In the genomic region with DNA sequence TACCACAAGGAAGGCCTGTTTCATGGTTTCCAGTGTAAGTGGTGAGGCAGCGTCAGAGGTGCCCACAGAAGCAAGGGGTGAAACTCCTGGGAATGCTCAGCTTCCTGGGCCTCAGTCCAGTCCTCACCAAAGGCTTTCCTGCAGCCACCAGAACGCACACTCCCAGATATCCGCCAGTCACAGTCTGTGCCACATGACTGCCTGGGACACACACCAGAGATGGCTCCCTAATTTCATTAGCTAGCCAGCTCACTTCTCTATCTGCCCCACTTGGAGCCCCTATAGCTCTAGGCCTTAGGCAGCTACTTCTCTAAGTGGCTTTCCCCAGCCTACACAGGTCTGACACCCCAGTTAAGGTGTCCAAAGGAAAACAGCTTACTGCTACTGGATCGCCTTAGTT, we compare ENCODE assay signal across 16 cellular contexts.
DNase-seq lines count a peak whose midpoint lies in the region; ATAC-seq and TF ChIP-seq lines count a peak whose summit lies in the region.
"Had no signal": no experiment of that assay in that cellular context is flagged by ENCODE, and none has a peak within 500 bp of the region (broad histone marks: within the 10 kb centered on the region; RNA-seq: fewer than 3 reads in every experiment).

No MANE protein-coding gene starts in this region.

- H3F3A ChIP-seq in PC-3 (ENCODE audit: low read length, unreplicated experiment): peaks cover 8% of the 10 kb centered on the region

- peak overlapping the region; percentile 45 for H3K27ac Mint-ChIP-seq in activated CD4-positive, alpha-beta T cell treated with anti-CD3 and anti-CD28 coated beads, Interleukin-2, amount 10 ng/mL, durations not matched to agents 24 days and 14 days
- no peak overlapping the region for H3K27ac Mint-ChIP-seq in activated CD4-positive, alpha-beta T cell treated with anti-CD3 and anti-CD28 coated beads, Interleukin-2, amount 10 ng/mL, durations not matched to agents 7 days and 5 days

- CTCF ChIA-PET in activated CD4-positive, alpha-beta T cell treated with anti-CD3 and anti-CD28 coated beads, Interleukin-2, amount 10 ng/mL, durations not matched to agents 7 days and 5 days (lab: Charles Lee): interaction anchor here (0.7 to 1.4 kb wide), 2 partner anchors 16 to 21 kb away, joined by 3 to 4 read pairs; no protein-coding TSS in a partner anchor
- CTCF ChIA-PET in PC-3 (lab: Charles Lee): no interaction called here

- H4K8ac ChIP-seq in trophoblast cell (ENCODE audit: low read depth, low read length): no peak overlapping the region

- peaks cover 59% of the 10 kb centered on the region for H3K36me3 Mint-ChIP-seq in activated CD4-positive, alpha-beta T cell treated with anti-CD3 and anti-CD28 coated beads, Interleukin-2, amount 10 ng/mL, durations not matched to agents 24 days and 14 days (ENCODE audit: low read depth)
- peaks cover 61% of the 10 kb centered on the region for H3K36me3 Mint-ChIP-seq in activated CD4-positive, alpha-beta T cell treated with anti-CD3 and anti-CD28 coated beads, Interleukin-2, amount 10 ng/mL, durations not matched to agents 7 days and 5 days (ENCODE audit: low read depth)

- no peaks in the 10 kb centered on the region for H3K27me3 ChIP-seq in PC-3 (ENCODE audit: low read length)
- no peaks in the 10 kb centered on the region for H3K27me3 ChIP-seq in trophoblast cell (ENCODE audit: insufficient read depth, low read length)
- H3K27me3 ChIP-seq: right lobe of liver, tibial artery had no signal

- H3K36me3 ChIP-seq in PC-3 (ENCODE audit: low read depth, low read length): peaks cover 14% of the 10 kb centered on the region; the same call in 1 of the 2 replicates
- H3K36me3 ChIP-seq in trophoblast cell (ENCODE audit: control insufficient read depth in 1 of 2, insufficient read depth in 2 of 2, low read length in 2 of 2): peaks cover 9% of the 10 kb centered on the region in 2 experiments

- no peaks in the 10 kb centered on the region for H3K9me2 ChIP-seq in PC-3 (replicated peaks; ENCODE audit: low read length)

- intact Hi-C loops in activated CD4-positive, alpha-beta T cell treated with anti-CD3 and anti-CD28 coated beads, Interleukin-2, amount 10 ng/mL, durations not matched to agents 24 days and 14 days (cut with micrococcal nuclease): no loop called here
- intact Hi-C loops in PC-3 (cut with micrococcal nuclease): loop anchor here (5.0 kb wide), 1 partner anchor 113 kb away; no protein-coding TSS in a partner anchor

- no peaks in the 10 kb centered on the region for H3K27me3 Mint-ChIP-seq in activated CD4-positive, alpha-beta T cell treated with anti-CD3 and anti-CD28 coated beads, Interleukin-2, amount 10 ng/mL, durations not matched to agents 24 days and 14 days
- H3K27me3 Mint-ChIP-seq in activated CD4-positive, alpha-beta T cell treated with anti-CD3 and anti-CD28 coated beads, Interleukin-2, amount 10 ng/mL, durations not matched to agents 7 days and 5 days: no peaks in the 10 kb centered on the region

- ATAC-seq in PC-3 (no peak), HG03025 (IDR thresholded peaks at IDR 0.05; ENCODE audit: low FRiP score, unreplicated experiment) (no peak), HG03469 (IDR thresholded peaks at IDR 0.05; ENCODE audit: unreplicated experiment) (no peak)
- ATAC-seq: right lobe of liver had no signal

- H2BK12ac ChIP-seq in trophoblast cell (ENCODE audit: low read length): peak overlapping the region; percentile 8

- no peak overlapping the region for H2BK120ac ChIP-seq in trophoblast cell (ENCODE audit: insufficient read depth, low read length, poor library complexity)

- no peaks in the 10 kb centered on the region for H3K79me1 ChIP-seq in trophoblast cell (ENCODE audit: low read length)

- DNase-seq in activated CD4-positive, alpha-beta T cell treated with anti-CD3 and anti-CD28 coated beads, Interleukin-2, amount 10 ng/mL, durations not matched to agents 24 days and 14 days: no peak
- DNase-seq in activated CD4-positive, alpha-beta T cell treated with anti-CD3 and anti-CD28 coated beads, Interleukin-2, amount 10 ng/mL, durations not matched to agents 7 days and 5 days: no peak
- DNase-seq in PC-3: no peak
- no peak for DNase-seq in epithelial cell of prostate (ENCODE audit: low read depth, low spot score)
- DNase-seq in trophoblast cell: no peak
- no peak for DNase-seq in mucosa of gallbladder (ENCODE audit: low spot score)
- DNase-seq: central memory CD4-positive, alpha-beta T cell; effector memory CD4-positive, alpha-beta T cell; NCI-H1694 treated with DMSO at 0.1 percent for 48 hours; NCI-H510A treated with DMSO at 0.1 percent for 48 hours; right lobe of liver; stimulated activated CD4-positive, alpha-beta T cell treated with anti-CD3 and anti-CD28 coated beads, Interleukin-1b, Interleukin-23, amount 100 ng/mL, for 48 hours; tibial artery; WERI-Rb-1 had no signal

- H4K91ac ChIP-seq in trophoblast cell (ENCODE audit: low read depth, low read length): no peak overlapping the region

- H3K14ac ChIP-seq in trophoblast cell (ENCODE audit: low read length): peak overlapping the region; percentile 13

- no peak for TF ChIP-seq CTCF in PC-3 (conservative IDR thresholded peaks at IDR 0.05; ENCODE audit: low read depth, low read length)

- peaks cover 32% of the 10 kb centered on the region for H3K4me1 ChIP-seq in PC-3 (ENCODE audit: insufficient read depth, low read length)
- H3K4me1 ChIP-seq in trophoblast cell (ENCODE audit: control insufficient read depth in 1 of 2, insufficient read depth in 2 of 2, low read length in 2 of 2): peaks cover 0 to 3% of the 10 kb centered on the region in 2 experiments
- H3K4me1 ChIP-seq: tibial artery had no signal

- no CpG with 5 or more reads among the region's 4 CpGs for whole genome bisulfite sequencing in trophoblast cell (ENCODE audit: extremely low coverage, insufficient coverage, insufficient read length)

- no peak overlapping the region for H3K4me3 Mint-ChIP-seq in activated CD4-positive, alpha-beta T cell treated with anti-CD3 and anti-CD28 coated beads, Interleukin-2, amount 10 ng/mL, durations not matched to agents 24 days and 14 days
- H3K4me3 Mint-ChIP-seq in activated CD4-positive, alpha-beta T cell treated with anti-CD3 and anti-CD28 coated beads, Interleukin-2, amount 10 ng/mL, durations not matched to agents 7 days and 5 days: no peak overlapping the region

- no peak overlapping the region for H2AFZ ChIP-seq in PC-3 (ENCODE audit: low read length)
- H2AFZ ChIP-seq in trophoblast cell (ENCODE audit: insufficient read depth, low read length, poor library complexity): no peak overlapping the region

- no peak overlapping the region for H2BK5ac ChIP-seq in trophoblast cell (ENCODE audit: low read depth, low read length, poor library complexity)

- H3K79me2 ChIP-seq in PC-3 (ENCODE audit: low read length): no peaks in the 10 kb centered on the region
- no peaks in the 10 kb centered on the region for H3K79me2 ChIP-seq in trophoblast cell (ENCODE audit: control insufficient read depth, insufficient read depth, low read length, poor library complexity)

- H3K4me3 ChIP-seq in PC-3 (ENCODE audit: low read length): no peak overlapping the region
- H3K4me3 ChIP-seq in trophoblast cell (ENCODE audit: low read depth, low read length): no peak overlapping the region
- H3K4me3 ChIP-seq: right lobe of liver, tibial artery had no signal

- H3K18ac ChIP-seq in trophoblast cell (ENCODE audit: low read length): no peak overlapping the region

- peaks cover 37% of the 10 kb centered on the region for H3K4me1 Mint-ChIP-seq in activated CD4-positive, alpha-beta T cell treated with anti-CD3 and anti-CD28 coated beads, Interleukin-2, amount 10 ng/mL, durations not matched to agents 24 days and 14 days
- peaks cover 31% of the 10 kb centered on the region for H3K4me1 Mint-ChIP-seq in activated CD4-positive, alpha-beta T cell treated with anti-CD3 and anti-CD28 coated beads, Interleukin-2, amount 10 ng/mL, durations not matched to agents 7 days and 5 days

- H3K4ac ChIP-seq in trophoblast cell (ENCODE audit: low read depth, low read length): no peak overlapping the region

- BruUV-seq in PC-3 (replicated peaks; lab: Mats Ljungman, UMichigan): no TSS peak

- POLR2A ChIA-PET in activated CD4-positive, alpha-beta T cell treated with anti-CD3 and anti-CD28 coated beads, Interleukin-2, amount 10 ng/mL, durations not matched to agents 7 days and 5 days (lab: Charles Lee): no interaction called here
- POLR2A ChIA-PET in PC-3 (lab: Charles Lee; ENCODE audit: unreplicated experiment): interaction anchor here (0.6 kb wide), 1 partner anchor 185 kb away, joined by 3 read pairs; no protein-coding TSS in a partner anchor

- H3K9me3 Mint-ChIP-seq in activated CD4-positive, alpha-beta T cell treated with anti-CD3 and anti-CD28 coated beads, Interleukin-2, amount 10 ng/mL, durations not matched to agents 24 days and 14 days: no peaks in the 10 kb centered on the region
- no peaks in the 10 kb centered on the region for H3K9me3 Mint-ChIP-seq in activated CD4-positive, alpha-beta T cell treated with anti-CD3 and anti-CD28 coated beads, Interleukin-2, amount 10 ng/mL, durations not matched to agents 7 days and 5 days

- H4K20me1 ChIP-seq in PC-3 (ENCODE audit: low read length): no peaks in the 10 kb centered on the region

- no peak overlapping the region for H2AK5ac ChIP-seq in trophoblast cell (ENCODE audit: low read length)

- no peak overlapping the region for H3K4me2 ChIP-seq in PC-3 (ENCODE audit: low read length)
- no peak overlapping the region for H3K4me2 ChIP-seq in trophoblast cell (ENCODE audit: low read length)

- no peaks in the 10 kb centered on the region for H3K9me3 ChIP-seq in PC-3 (ENCODE audit: low read length)
- H3K9me3 ChIP-seq in trophoblast cell (ENCODE audit: insufficient read depth, low read depth, low read length): no peaks in the 10 kb centered on the region
- H3K9me3 ChIP-seq: right lobe of liver, tibial artery had no signal

- no peak overlapping the region for H4K12ac ChIP-seq in trophoblast cell (ENCODE audit: low read depth, low read length)

- H3K9ac ChIP-seq in PC-3 (ENCODE audit: low read length) (no peak overlapping the region), trophoblast cell (ENCODE audit: low read length) (no peak overlapping the region)

- H3K27ac ChIP-seq in PC-3 (ENCODE audit: low read length) (peak overlapping the region; percentile 66; the same call in 1 of the 2 replicates), epithelial cell of prostate (peak overlapping the region; percentile 88), trophoblast cell (ENCODE audit: low read depth, low read length) (no peak overlapping the region)
- H3K27ac ChIP-seq: right lobe of liver, tibial artery, WERI-Rb-1 had no signal

- no peak overlapping the region for H3K23ac ChIP-seq in trophoblast cell (ENCODE audit: low read length)
